Comparison of ENCODE assay signal across 11 cellular contexts in genomic region chr1:246947255-246947654, GRCh38. TPM values are rescaled to one million over a fixed set of nuclear protein-coding genes. Genes with fewer than 3 reads are reported as not detected.
DNase-seq lines count a peak whose midpoint lies in the region; ATAC-seq, FAIRE-seq and TF ChIP-seq lines count a peak whose summit lies in the region.
"Had no signal": no experiment of that assay in that cellular context is flagged by ENCODE, and none has a peak within 500 bp of the region (broad histone marks: within the 10 kb centered on the region; RNA-seq: fewer than 3 reads in every experiment).

No MANE protein-coding gene starts in this region.

- no peak for TF ChIP-seq POLR2A in GM12892 (IDR thresholded peaks at IDR 0.05; ENCODE audit: low read depth, low read length)

- peaks cover 21% of the 10 kb centered on the region for H3K4me1 ChIP-seq in ACC112 (ENCODE audit: control insufficient read depth, insufficient read depth, low read length, unreplicated experiment)
- H3K4me1 ChIP-seq in osteoblast (ENCODE audit: insufficient read depth, low read length) = no peaks in the 10 kb centered on the region

- H3K4me2 ChIP-seq in osteoblast (ENCODE audit: insufficient read depth, low read length) = peak overlapping the region; percentile 39

- no peaks in the 10 kb centered on the region for H3K9me3 ChIP-seq in osteoblast (ENCODE audit: low read depth, low read length)

- FAIRE-seq in GM12892 (lab: Jason Lieb, UNC) = no peak

- in situ Hi-C loops in astrocyte of the cerebellum (cut with HindIII; ENCODE audit: low sequenced_read_pairs) = no loop called here

- H2AFZ ChIP-seq in ACC112 (ENCODE audit: low read length, unreplicated experiment) (peak overlapping the region; percentile 91), osteoblast (ENCODE audit: low read length) (peak overlapping the region; percentile 85)

- intact Hi-C loops in head of caudate nucleus (cut with DNase I) = no loop called here

- no peak for TF ChIP-seq CTCF in astrocyte of the cerebellum (IDR thresholded peaks at IDR 0.05; ENCODE audit: low read depth, low read length, missing control alignments)
- no peak for TF ChIP-seq CTCF in osteoblast (IDR thresholded peaks at IDR 0.05; ENCODE audit: extremely low read depth, low read depth, low read length)

- H3K36me3 ChIP-seq in ACC112 (ENCODE audit: insufficient read depth, low read length) = no peaks in the 10 kb centered on the region
- H3K36me3 ChIP-seq in osteoblast (ENCODE audit: insufficient read depth, low read length) = no peaks in the 10 kb centered on the region

- peak overlapping the region; percentile 93 for H3K27ac ChIP-seq in ACC112 (ENCODE audit: low read depth, low read length)
- no peak overlapping the region for H3K27ac ChIP-seq in osteoblast (ENCODE audit: low read depth, low read length)

- H4K20me1 ChIP-seq in osteoblast (ENCODE audit: insufficient read depth, low read length) = no peaks in the 10 kb centered on the region

- H3K4me3 ChIP-seq in ACC112 (ENCODE audit: low read depth, low read length) = peak overlapping the region; percentile 24; the same call in 1 of the 2 replicates
- no peak overlapping the region for H3K4me3 ChIP-seq in astrocyte of the cerebellum (ENCODE audit: low read depth, low read length)
- H3K4me3 ChIP-seq in osteoblast (ENCODE audit: insufficient read depth, low read length) = no peak overlapping the region

- H3K27me3 ChIP-seq in ACC112 (ENCODE audit: insufficient read depth, low read length) = no peaks in the 10 kb centered on the region
- H3K27me3 ChIP-seq in osteoblast (ENCODE audit: insufficient read depth, low read length) = no peaks in the 10 kb centered on the region

- DNase-seq in astrocyte of the cerebellum (ENCODE audit: low read depth) (peak; percentile 46), head of caudate nucleus (peak in 40 of 42 donors; percentile 11 to 89 (median 58)), osteoblast (ENCODE audit: insufficient read length, low spot score, missing footprints) (peak; percentile 55), MV-4-11 (lab: John Stamatoyannopoulos, UW) (no peak), GM12892 (ENCODE audit: insufficient read length) (no peak), GDM1 (lab: John Stamatoyannopoulos, UW) (no peak)
- DNase-seq: H7; immature natural killer cell; stimulated activated CD4-positive, alpha-beta T cell treated with anti-CD3 and anti-CD28 coated beads, Interleukin-4, amount 100 ng/mL, for 4 hours had no signal

- no peak for ATAC-seq in GM19452 (IDR thresholded peaks at IDR 0.05; ENCODE audit: unreplicated experiment)

- H3K79me2 ChIP-seq in ACC112 (ENCODE audit: control insufficient read depth, insufficient read depth, low read length, unreplicated experiment) (no peaks in the 10 kb centered on the region), osteoblast (ENCODE audit: insufficient read depth, low read length) (no peaks in the 10 kb centered on the region)

RNA-seq across cellular contexts. Expression of gene AHCTF1, which starts 15.5 kb away (rescaled TPM):
- total RNA-seq in osteoblast = 30.6 and 32.6 TPM in 2 replicates
- polyA plus RNA-seq in GM12892 (2012; ENCODE audit: missing spikeins) = 15.3 TPM

Comparison
In these comparisons a context has a peak if more than half of its experiments do, and no peak if none do; other contexts are left out.
1. DNase-seq: peak in astrocyte of the cerebellum (single experiment), head of caudate nucleus (40 of 42) and osteoblast (single experiment); none in MV-4-11 (single experiment), GM12892 (single experiment) and GDM1 (single experiment).